15 cellular contexts compared by ENCODE assay signal in genomic region chr12:1608783-1609119, GRCh38. TPM values are rescaled to one million over a fixed set of nuclear protein-coding genes. Genes with fewer than 3 reads are reported as not detected.
A peak's percentile ranks its signal among the peaks of the same experiment; 100 is the strongest.
DNase-seq lines count a peak whose midpoint lies in the region; ATAC-seq and TF ChIP-seq lines count a peak whose summit lies in the region.
"Had no signal": no experiment of that assay in that cellular context is flagged by ENCODE, and none has a peak within 500 bp of the region (broad histone marks: within the 10 kb centered on the region; RNA-seq: fewer than 3 reads in every experiment).

No MANE protein-coding gene starts in this region.

- TF ChIP-seq CTCF in heart right ventricle (IDR thresholded peaks at IDR 0.05) (no peak), OCI-LY7 (conservative IDR thresholded peaks at IDR 0.05; ENCODE audit: low read length) (no peak), right lobe of liver (IDR thresholded peaks at IDR 0.05) (no peak), suprapubic skin (IDR thresholded peaks at IDR 0.05) (no peak), GM10248 (IDR thresholded peaks at IDR 0.05; ENCODE audit: control extremely low read depth, extremely low read depth, low read depth, missing control alignments) (no peak)

- no peaks in the 10 kb centered on the region for H3K9me3 ChIP-seq in heart right ventricle
- no peaks in the 10 kb centered on the region for H3K9me3 ChIP-seq in OCI-LY7 (ENCODE audit: low read length)
- no peaks in the 10 kb centered on the region for H3K9me3 ChIP-seq in right lobe of liver
- no peaks in the 10 kb centered on the region for H3K9me3 ChIP-seq in suprapubic skin

- H3K27me3 ChIP-seq in heart right ventricle: no peaks in the 10 kb centered on the region
- H3K27me3 ChIP-seq in right lobe of liver: no peaks in the 10 kb centered on the region
- H3K27me3 ChIP-seq in suprapubic skin: no peaks in the 10 kb centered on the region

- POLR2A ChIA-PET in OCI-LY7 (lab: Charles Lee) (interaction anchor here (0.9 kb wide), 1 partner anchor 1211 kb away, joined by 3 read pairs; no protein-coding TSS in a partner anchor), GM10248 (lab: Yijun Ruan, JAX) (no interaction called here)

- TF ChIP-seq EP300 in suprapubic skin (IDR thresholded peaks at IDR 0.05): no peak

- H4K20me1 ChIP-seq in OCI-LY7 (ENCODE audit: insufficient read depth, low read length): no peaks in the 10 kb centered on the region

- CTCF ChIA-PET in OCI-LY7 (lab: Charles Lee; ENCODE audit: unreplicated experiment): no interaction called here
- CTCF ChIA-PET in GM10248 (lab: Yijun Ruan, JAX): interaction anchor here (1.1 to 1.4 kb wide), 2 partner anchors 9 to 26 kb away, joined by 3 read pairs; no protein-coding TSS in a partner anchor

- 50 to 62% methylated on average over 5 of the region's 5 CpGs for WGBS in heart right ventricle, 2 donors
- WGBS in right lobe of liver (ENCODE audit: insufficient coverage, low coverage, low lambda C conversion rate, missing lambda C conversion rate): 6% methylated on average over 5 of the region's 5 CpGs
- WGBS in suprapubic skin: 28% methylated on average over 5 of the region's 5 CpGs

- intact Hi-C loops in heart right ventricle (cut with DNase I): no loop called here
- intact Hi-C loops in left cardiac atrium (cut with DNase I): no loop called here
- intact Hi-C loops in OCI-LY7 (cut with micrococcal nuclease; ENCODE audit: unreplicated experiment): no loop called here
- intact Hi-C loops in right lobe of liver (cut with DNase I): no loop called here

- no peak overlapping the region for H3K4me3 ChIP-seq in heart right ventricle
- peak overlapping the region; percentile 31 for H3K4me3 ChIP-seq in OCI-LY7 (ENCODE audit: low read depth, low read length, poor library complexity, severe bottlenecking)
- no peak overlapping the region for H3K4me3 ChIP-seq in right lobe of liver
- H3K4me3 ChIP-seq in suprapubic skin: no peak overlapping the region

- H3K79me2 ChIP-seq in OCI-LY7 (ENCODE audit: insufficient read depth, low read depth, low read length): no peaks in the 10 kb centered on the region

- no TSS peak for BruUV-seq in OCI-LY7 (replicated peaks; lab: Mats Ljungman, UMichigan)

- ATAC-seq in heart right ventricle (peak in 1 of 8 donors; percentile 7), left cardiac atrium (no peak), right lobe of liver (peak in 1 of 4 donors; percentile 4)
- ATAC-seq: activated CD4-positive, alpha-beta T cell treated with anti-CD3 and anti-CD28 coated beads for 36 hours; T-helper 17 cell had no signal

- H3K27ac ChIP-seq in heart right ventricle (peak overlapping the region in 9 of 10 donors; percentile 33 to 65 (median 44)), OCI-LY7 (ENCODE audit: low read depth, low read length, poor library complexity, severe bottlenecking) (peak overlapping the region; percentile 6), right lobe of liver (peak overlapping the region in 2 of 3 donors; percentile 34 to 75), suprapubic skin (peak overlapping the region; percentile 13)

- peak overlapping the region; percentile 62 for H3K4me2 ChIP-seq in OCI-LY7 (ENCODE audit: low read length)

- no peaks in the 10 kb centered on the region for H3K9me2 ChIP-seq in OCI-LY7 (ENCODE audit: insufficient read depth, low read length)

- H3K4me1 ChIP-seq in heart right ventricle: peaks cover 6 to 56% (median 31%) of the 10 kb centered on the region in 9 donors
- H3K4me1 ChIP-seq in OCI-LY7 (ENCODE audit: insufficient read depth, low read length, poor library complexity, severe bottlenecking): peaks cover 35% of the 10 kb centered on the region
- peaks cover 0 to 61% (median 4%) of the 10 kb centered on the region in 4 donors for H3K4me1 ChIP-seq in right lobe of liver
- peaks cover 36% of the 10 kb centered on the region for H3K4me1 ChIP-seq in suprapubic skin

- DNase-seq in heart right ventricle (no peak), left cardiac atrium (no peak), OCI-LY7 (ENCODE audit: low spot score) (peak; percentile 39), right lobe of liver (no peak), suprapubic skin (ENCODE audit: low spot score in 2 of 2) (no peak), germinal center (ENCODE audit: low spot score) (no peak), GM10248 (ENCODE audit: extremely low spot score) (no peak)
- no peak for DNase-seq in effector CD4-positive, alpha-beta T cell
- DNase-seq: activated CD4-positive, alpha-beta T cell treated with anti-CD3 and anti-CD28 coated beads for 36 hours; central memory CD4-positive, alpha-beta T cell; GDM1; immature natural killer cell; NCI-H2029; NCI-H69; T-helper 17 cell had no signal

- no peak for TF ChIP-seq POLR2A in right lobe of liver (IDR thresholded peaks at IDR 0.05)
- no peak for TF ChIP-seq POLR2A in suprapubic skin (IDR thresholded peaks at IDR 0.05)

- H2AFZ ChIP-seq in OCI-LY7 (ENCODE audit: low read length): peak overlapping the region; percentile 85

- no peaks in the 10 kb centered on the region for H3K36me3 ChIP-seq in heart right ventricle
- H3K36me3 ChIP-seq in OCI-LY7 (ENCODE audit: insufficient read depth, low read length): no peaks in the 10 kb centered on the region
- no peaks in the 10 kb centered on the region for H3K36me3 ChIP-seq in right lobe of liver
- no peaks in the 10 kb centered on the region for H3K36me3 ChIP-seq in suprapubic skin

RNA-seq across cellular contexts. Expression of gene FBXL14, which starts 14.4 kb away (rescaled TPM):
- total RNA-seq in heart right ventricle: 1 to 10 TPM; 4.8 to 8.4 (median 7.0) TPM
- 1 to 10 TPM; 1.5 to 4.4 TPM for polyA plus RNA-seq in heart right ventricle
- total RNA-seq in left cardiac atrium: 1 to 10 TPM; 7.0 to 7.6 TPM
- total RNA-seq in OCI-LY7 (2014; rRNA removed; shearing (Covaris generic)): 45.5 and 46.2 TPM in 2 replicates
- 33.4 and 37.4 TPM in 2 replicates for total RNA-seq in OCI-LY7 (2022)
- 1 to 10 TPM; 4.7 to 6.8 (median 5.4) TPM for total RNA-seq in right lobe of liver
- 10 to 100 TPM in 1 of 4 donors, 1 to 10 TPM in 3; 5.4 to 12.4 (median 7.6) TPM for total RNA-seq in suprapubic skin

RNA-seq across cellular contexts. Expression of gene WNT5B, which starts 20.3 kb away (rescaled TPM):
- total RNA-seq in heart right ventricle: 1 to 10 TPM in 5 of 10 donors, under 1 TPM in 5; 0.34 to 2.5 (median 1.2) TPM
- polyA plus RNA-seq in heart right ventricle: 1 to 10 TPM; 1.6 to 2.4 TPM
- total RNA-seq in left cardiac atrium: 1 to 10 TPM; 1.8 to 5.0 TPM
- 11.3 and 14.7 TPM in 2 replicates for total RNA-seq in OCI-LY7 (2014; rRNA removed; shearing (Covaris generic))
- total RNA-seq in OCI-LY7 (2022): 0.86 and 2.6 TPM in 2 replicates
- total RNA-seq in right lobe of liver: 1 to 10 TPM in 4 of 6 experiments, under 1 TPM in 2; 0.43 to 8.1 (median 1.5) TPM
- total RNA-seq in suprapubic skin: 10 to 100 TPM in 1 of 4 donors, 1 to 10 TPM in 3; 7.3 to 12.8 (median 8.3) TPM
- total RNA-seq: activated CD4-positive, alpha-beta T cell treated with anti-CD3 and anti-CD28 coated beads for 36 hours; T-helper 17 cell had no signal
- polyA plus RNA-seq: immature natural killer cell had no signal
